In the genomic region with DNA sequence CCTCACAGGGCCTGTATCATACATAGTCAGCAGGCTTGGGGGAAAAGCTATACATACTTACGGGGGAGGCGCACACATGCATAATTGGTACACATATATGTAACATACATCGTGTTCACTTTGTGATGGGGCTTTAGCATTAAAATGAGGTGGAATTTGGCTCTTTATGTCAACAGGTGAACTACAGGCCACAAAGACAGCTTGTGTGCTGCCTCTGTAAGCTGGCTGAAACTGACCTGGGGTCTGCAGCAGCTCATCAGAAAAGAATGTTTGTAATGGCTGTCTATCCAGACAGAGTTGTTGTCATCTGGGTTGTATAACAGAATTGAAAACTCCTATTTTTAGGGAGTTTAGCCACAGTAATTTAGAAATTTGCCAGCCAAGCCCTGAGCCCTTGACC, we compare ENCODE assay signal across 1 cellular context.
TF ChIP-seq lines count a peak whose summit lies in the region.

No MANE protein-coding gene starts in this region.

TF ChIP-seq in HepG2, 621 proteins besides CTCF, POLR2A, EP300 and RAD21 (continued from another document):
- TF ChIP-seq TEAD3 (CRISPR knock-in tag; optimal IDR thresholded peaks at IDR 0.05; ENCODE audit: borderline replicate concordance) (peak; percentile 61), SP5 (CRISPR knock-in tag; IDR thresholded peaks at IDR 0.05; ENCODE audit: borderline replicate concordance, low read depth) (no peak), MIXL1 (CRISPR knock-in tag; IDR thresholded peaks at IDR 0.05) (no peak), ZNF7 (CRISPR knock-in tag; IDR thresholded peaks at IDR 0.05) (peak; percentile 50; the same call in 1 of the 2 replicates), ZNF563 (CRISPR knock-in tag; IDR thresholded peaks at IDR 0.05) (no peak), SMAD3 (CRISPR knock-in tag; IDR thresholded peaks at IDR 0.05) (no peak)
- TF ChIP-seq, protein P1, sequence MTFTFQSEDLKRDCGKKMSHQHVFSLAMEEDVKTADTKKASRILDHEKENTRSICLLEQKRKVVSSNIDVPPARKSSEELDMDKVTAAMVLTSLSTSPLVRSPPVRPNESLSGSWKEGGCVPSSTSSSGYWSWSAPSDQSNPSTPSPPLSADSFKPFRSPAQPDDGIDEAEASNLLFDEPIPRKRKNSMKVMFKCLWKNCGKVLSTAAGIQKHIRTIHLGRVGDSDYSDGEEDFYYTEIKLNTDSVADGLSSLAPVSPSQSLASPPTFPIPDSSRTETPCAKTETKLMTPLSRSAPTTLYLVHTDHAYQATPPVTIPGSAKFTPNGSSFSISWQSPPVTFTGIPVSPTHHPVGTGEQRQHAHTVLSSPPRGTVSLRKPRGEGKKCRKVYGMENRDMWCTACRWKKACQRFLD (CRISPR knock-in tag; IDR thresholded peaks at IDR 0.05; ENCODE audit: borderline replicate concordance), result no peak
